Comparison of ENCODE assay signal across 8 cellular contexts in genomic region chr19:46296722-46297431, GRCh38. TPM values are rescaled to one million over a fixed set of nuclear protein-coding genes. Genes with fewer than 3 reads are reported as not detected.
DNase-seq lines count a peak whose midpoint lies in the region; ATAC-seq and TF ChIP-seq lines count a peak whose summit lies in the region.

Gene HIF3A (plus strand): TSS chr19:46297042. CDS start chr19:46297077, 35 bp downstream.

- no peaks in the 10 kb centered on the region for H3K9me2 ChIP-seq in hepatocyte (replicated peaks; ENCODE audit: insufficient read depth)

- intact Hi-C loops in posterior vena cava (cut with DNase I): no loop called here

- no peaks in the 10 kb centered on the region for H4K20me1 ChIP-seq in hepatocyte (ENCODE audit: insufficient read depth, poor library complexity, severe bottlenecking)

- CTCF ChIA-PET in activated CD8-positive, alpha-beta memory T cell treated with anti-CD3 and anti-CD28 coated beads, Interleukin-2, amount 10 ng/mL, durations not matched to agents 7 days and 5 days (lab: Charles Lee): no interaction called here

- H2AFZ ChIP-seq in hepatocyte: peak within 1 kb of the TSS; percentile 53

- 5 to 9% (median 7%) methylated on average over 41 to 44 of the region's 44 CpGs for WGBS in adipose tissue, 3 donors
- WGBS in hepatocyte (ENCODE audit: low lambda C conversion rate, missing lambda C conversion rate): under 1% methylated on average over 30 of the region's 44 CpGs

- H3K9me3 ChIP-seq in hepatocyte (ENCODE audit: low read depth) (no peaks in the 10 kb centered on the region), MG63 (no peaks in the 10 kb centered on the region)

- ATAC-seq in HG02884 (IDR thresholded peaks at IDR 0.05; ENCODE audit: unreplicated experiment) (no peak), HG02938 (IDR thresholded peaks at IDR 0.05; ENCODE audit: unreplicated experiment) (no peak)
- no peak for ATAC-seq in activated CD8-positive, alpha-beta memory T cell treated with anti-CD3 and anti-CD28 coated beads, Interleukin-2, amount 10 ng/mL, durations not matched to agents 7 days and 5 days

- no peaks in the 10 kb centered on the region for H3K36me3 Mint-ChIP-seq in activated CD8-positive, alpha-beta memory T cell treated with anti-CD3 and anti-CD28 coated beads, Interleukin-2, amount 10 ng/mL, durations not matched to agents 7 days and 5 days

- H3K4me3 ChIP-seq in hepatocyte (peak within 1 kb of the TSS; percentile 32), MG63 (no peak within 1 kb of the TSS)

- H3K27ac Mint-ChIP-seq in activated CD8-positive, alpha-beta memory T cell treated with anti-CD3 and anti-CD28 coated beads, Interleukin-2, amount 10 ng/mL, durations not matched to agents 7 days and 5 days: no peak within 1 kb of the TSS

- DNase-seq in EL: peak; percentile 36
- DNase-seq in hepatocyte (ENCODE audit: low spot score): peak; percentile 97
- no peak for DNase-seq in posterior vena cava (ENCODE audit: low spot score)
- DNase-seq in MG63: no peak
- no peak for DNase-seq in activated CD8-positive, alpha-beta memory T cell treated with anti-CD3 and anti-CD28 coated beads, Interleukin-2, amount 10 ng/mL, durations not matched to agents 7 days and 5 days

- H3K79me2 ChIP-seq in hepatocyte: peaks cover 18% of the 10 kb centered on the region

- H3K4me3 Mint-ChIP-seq in activated CD8-positive, alpha-beta memory T cell treated with anti-CD3 and anti-CD28 coated beads, Interleukin-2, amount 10 ng/mL, durations not matched to agents 7 days and 5 days: no peak within 1 kb of the TSS

- peaks cover 48% of the 10 kb centered on the region for H3K4me1 ChIP-seq in hepatocyte (ENCODE audit: insufficient read depth)

- H3K4me2 ChIP-seq in hepatocyte: peak within 1 kb of the TSS; percentile 94

- no peak for TF ChIP-seq CTCF in hepatocyte (IDR thresholded peaks at IDR 0.05; ENCODE audit: poor library complexity)

- peaks cover 33% of the 10 kb centered on the region for H3K27me3 Mint-ChIP-seq in activated CD8-positive, alpha-beta memory T cell treated with anti-CD3 and anti-CD28 coated beads, Interleukin-2, amount 10 ng/mL, durations not matched to agents 7 days and 5 days

- H3K36me3 ChIP-seq in hepatocyte (replicated peaks; ENCODE audit: insufficient read depth, low read depth) (no peaks in the 10 kb centered on the region), MG63 (no peaks in the 10 kb centered on the region)

- no peaks in the 10 kb centered on the region for H3K4me1 Mint-ChIP-seq in activated CD8-positive, alpha-beta memory T cell treated with anti-CD3 and anti-CD28 coated beads, Interleukin-2, amount 10 ng/mL, durations not matched to agents 7 days and 5 days

- H3K27me3 ChIP-seq in hepatocyte (no peaks in the 10 kb centered on the region), MG63 (peaks cover 7% of the 10 kb centered on the region; the same call in 1 of the 2 replicates)

- no peaks in the 10 kb centered on the region for H3K9me3 Mint-ChIP-seq in activated CD8-positive, alpha-beta memory T cell treated with anti-CD3 and anti-CD28 coated beads, Interleukin-2, amount 10 ng/mL, durations not matched to agents 7 days and 5 days (ENCODE audit: low read depth)

- no peak within 1 kb of the TSS for H3K27ac ChIP-seq in adipose tissue (ENCODE audit: low read depth, low read length)
- peak within 1 kb of the TSS; percentile 99 for H3K27ac ChIP-seq in hepatocyte

RNA-seq across cellular contexts. Expression of gene HIF3A, which starts in this region (rescaled TPM):
- polyA plus RNA-seq in adipose tissue (10 to 100 TPM in 2 of 3 donors, 1 to 10 TPM in 1; 9.5 to 99.1 (median 25.0) TPM), hepatocyte (145 and 149 TPM in 2 replicates)
- total RNA-seq in hepatocyte (54.6 and 56.8 TPM in 2 replicates), posterior vena cava (10 to 100 TPM; 50.0 to 79.8 TPM)
- total RNA-seq in MG63 (2014; rRNA removed; shearing (Covaris generic); ENCODE audit: low replicate concordance): not detected in 2 replicates
- total RNA-seq in activated CD8-positive, alpha-beta memory T cell treated with anti-CD3 and anti-CD28 coated beads, Interleukin-2, amount 10 ng/mL, durations not matched to agents 7 days and 5 days: not detected

Comparison
In these comparisons a context has a peak if more than half of its experiments do, and no peak if none do; other contexts are left out.
1. RNA of gene HIF3A (total RNA-seq): 50.0 to 79.8 TPM in posterior vena cava and 54.6 to 56.8 TPM in hepatocyte; not detected in MG63 and not detected in activated CD8-positive, alpha-beta memory T cell treated with anti-CD3 and anti-CD28 coated beads, Interleukin-2, amount 10 ng/mL, durations not matched to agents 7 days and 5 days; every median in the first group is over 10 times any median in the second.
2. DNase-seq: peak in EL (single experiment) and hepatocyte (single experiment); none in posterior vena cava (single experiment), MG63 (single experiment) and activated CD8-positive, alpha-beta memory T cell treated with anti-CD3 and anti-CD28 coated beads, Interleukin-2, amount 10 ng/mL, durations not matched to agents 7 days and 5 days (single experiment).